Comparison of ENCODE assay signal across 15 cellular contexts in genomic region chr20:10609276-10609675, GRCh38.
DNase-seq lines count a peak whose midpoint lies in the region; ATAC-seq and TF ChIP-seq lines count a peak whose summit lies in the region.
"Had no signal": no experiment of that assay in that cellular context is flagged by ENCODE, and none has a peak within 500 bp of the region (broad histone marks: within the 10 kb centered on the region; RNA-seq: fewer than 3 reads in every experiment).

No MANE protein-coding gene starts in this region.

- peaks cover 24% of the 10 kb centered on the region for H3K36me3 Mint-ChIP-seq in activated CD4-positive, alpha-beta T cell treated with anti-CD3 and anti-CD28 coated beads for 36 hours (ENCODE audit: low read depth)
- H3K36me3 Mint-ChIP-seq in activated naive CD8-positive, alpha-beta T cell treated with anti-CD3 and anti-CD28 coated beads for 36 hours, result peaks cover 27% of the 10 kb centered on the region

- CTCF ChIA-PET in activated CD4-positive, alpha-beta T cell treated with anti-CD3 and anti-CD28 coated beads for 36 hours (lab: Charles Lee), result interaction anchor here (0.6 to 1.5 kb wide), 3 partner anchors 27 to 77 kb away, joined by 3 read pairs; no protein-coding TSS in a partner anchor

- no peaks in the 10 kb centered on the region for H3K27me3 ChIP-seq in adrenal gland
- H3K27me3 ChIP-seq: BE2C had no signal

- no peak overlapping the region for H3K27ac Mint-ChIP-seq in activated CD4-positive, alpha-beta T cell treated with anti-CD3 and anti-CD28 coated beads for 36 hours
- H3K27ac Mint-ChIP-seq in activated naive CD8-positive, alpha-beta T cell treated with anti-CD3 and anti-CD28 coated beads for 36 hours, result no peak overlapping the region
- H3K27ac Mint-ChIP-seq: memory B cell; stimulated activated naive B cell treated with anti-CD40 and anti-IgM and Interleukin-4, amounts not matched to agents 10 μg/mL and 1 μg/mL and 100 μg/mL, for 72 hours had no signal

- H3K9me3 ChIP-seq in adrenal gland (replicated peaks in 1 of 3), result no peaks in the 10 kb centered on the region
- H3K9me3 ChIP-seq: BE2C had no signal

- no peaks in the 10 kb centered on the region for H3K36me3 ChIP-seq in adrenal gland (replicated peaks in 1 of 2)
- H3K36me3 ChIP-seq: BE2C had no signal

- 81 to 92% (median 87%) methylated on average over 2 of the region's 2 CpGs for WGBS in adrenal gland, 4 donors

- H3K9me3 Mint-ChIP-seq in activated CD4-positive, alpha-beta T cell treated with anti-CD3 and anti-CD28 coated beads for 36 hours (ENCODE audit: low read depth), result no peaks in the 10 kb centered on the region
- no peaks in the 10 kb centered on the region for H3K9me3 Mint-ChIP-seq in activated naive CD8-positive, alpha-beta T cell treated with anti-CD3 and anti-CD28 coated beads for 36 hours
- H3K9me3 Mint-ChIP-seq: memory B cell; stimulated activated naive B cell treated with anti-CD40 and anti-IgM and Interleukin-4, amounts not matched to agents 10 μg/mL and 1 μg/mL and 100 μg/mL, for 72 hours had no signal

- H3K4me1 Mint-ChIP-seq in activated CD4-positive, alpha-beta T cell treated with anti-CD3 and anti-CD28 coated beads for 36 hours, result no peaks in the 10 kb centered on the region
- no peaks in the 10 kb centered on the region for H3K4me1 Mint-ChIP-seq in activated naive CD8-positive, alpha-beta T cell treated with anti-CD3 and anti-CD28 coated beads for 36 hours
- H3K4me1 Mint-ChIP-seq: memory B cell had no signal

- POLR2A ChIA-PET in activated CD4-positive, alpha-beta T cell treated with anti-CD3 and anti-CD28 coated beads for 36 hours (lab: Charles Lee), result no interaction called here

- ATAC-seq in left cardiac atrium (peak; percentile 70 to 75), sciatic nerve (peak; percentile 71), GM21619 (IDR thresholded peaks at IDR 0.05; ENCODE audit: unreplicated experiment) (no peak)
- ATAC-seq in activated CD4-positive, alpha-beta T cell treated with anti-CD3 and anti-CD28 coated beads for 36 hours, result no peak
- ATAC-seq: stimulated activated naive B cell treated with anti-CD40 and anti-IgM and Interleukin-4, amounts not matched to agents 10 μg/mL and 1 μg/mL and 100 μg/mL, for 72 hours had no signal

- intact Hi-C loops in adrenal gland (cut with DNase I) (no loop called here), left cardiac atrium (cut with DNase I) (no loop called here), sciatic nerve (cut with DNase I) (no loop called here)
- intact Hi-C loops in activated CD4-positive, alpha-beta T cell treated with anti-CD3 and anti-CD28 coated beads for 36 hours (cut with DNase I, micrococcal nuclease), result no loop called here

- H3K4me1 ChIP-seq in adrenal gland (replicated peaks in 1 of 2), result peaks cover 0 to 12% of the 10 kb centered on the region in 2 donors
- H3K4me1 ChIP-seq: BE2C had no signal

- H3K27ac ChIP-seq in adrenal gland, result peak overlapping the region in 2 of 5 donors; percentile 70 to 75
- H3K27ac ChIP-seq: HL-60 had no signal

- H3K4me3 Mint-ChIP-seq in activated CD4-positive, alpha-beta T cell treated with anti-CD3 and anti-CD28 coated beads for 36 hours, result no peak overlapping the region
- no peak overlapping the region for H3K4me3 Mint-ChIP-seq in activated naive CD8-positive, alpha-beta T cell treated with anti-CD3 and anti-CD28 coated beads for 36 hours
- H3K4me3 Mint-ChIP-seq: memory B cell; stimulated activated naive B cell treated with anti-CD40 and anti-IgM and Interleukin-4, amounts not matched to agents 10 μg/mL and 1 μg/mL and 100 μg/mL, for 72 hours had no signal

- no peak overlapping the region for H3K4me3 ChIP-seq in adrenal gland

- TF ChIP-seq POLR2A in adrenal gland (IDR thresholded peaks at IDR 0.05), result no peak

- DNase-seq in AG08395 (ENCODE audit: low spot score), result peak; percentile 62
- DNase-seq in adrenal gland, result peak in 6 of 7 donors; percentile 32 to 66 (median 48)
- peak; percentile 76 for DNase-seq in left cardiac atrium
- DNase-seq in sciatic nerve (ENCODE audit: low spot score), result peak; percentile 84
- no peak for DNase-seq in activated CD4-positive, alpha-beta T cell treated with anti-CD3 and anti-CD28 coated beads for 36 hours
- DNase-seq in NCI-H748 treated with DMSO at 0.1 percent for 48 hours (lab: John Stamatoyannopoulos, UW), result no peak
- no peak for DNase-seq in activated naive CD8-positive, alpha-beta T cell treated with anti-CD3 and anti-CD28 coated beads for 36 hours
- DNase-seq: amygdala; BE2C; MV-4-11; stimulated activated naive B cell treated with anti-CD40 and anti-IgM and Interleukin-4, amounts not matched to agents 10 μg/mL and 1 μg/mL and 100 μg/mL, for 72 hours; T-helper 2 cell had no signal

- no peak for TF ChIP-seq CTCF in adrenal gland (IDR thresholded peaks at IDR 0.05)

- no peaks in the 10 kb centered on the region for H3K27me3 Mint-ChIP-seq in activated CD4-positive, alpha-beta T cell treated with anti-CD3 and anti-CD28 coated beads for 36 hours
- H3K27me3 Mint-ChIP-seq in activated naive CD8-positive, alpha-beta T cell treated with anti-CD3 and anti-CD28 coated beads for 36 hours, result no peaks in the 10 kb centered on the region
- H3K27me3 Mint-ChIP-seq: memory B cell; stimulated activated naive B cell treated with anti-CD40 and anti-IgM and Interleukin-4, amounts not matched to agents 10 μg/mL and 1 μg/mL and 100 μg/mL, for 72 hours had no signal

Comparison
In these comparisons a context has a peak if more than half of its experiments do, and no peak if none do; other contexts are left out.
1. DNase-seq: peak in AG08395 (single experiment), adrenal gland (6 of 7), left cardiac atrium (single experiment) and sciatic nerve (single experiment); none in activated CD4-positive, alpha-beta T cell treated with anti-CD3 and anti-CD28 coated beads for 36 hours (single experiment), NCI-H748 treated with DMSO at 0.1 percent for 48 hours (single experiment) and activated naive CD8-positive, alpha-beta T cell treated with anti-CD3 and anti-CD28 coated beads for 36 hours (single experiment).
2. ATAC-seq: peak in left cardiac atrium (2 of 2) and sciatic nerve (single experiment); none in GM21619 (single experiment) and activated CD4-positive, alpha-beta T cell treated with anti-CD3 and anti-CD28 coated beads for 36 hours (single experiment).